ENCODE assay signal across 1 cellular context in genomic region chr3:11035757-11036505, GRCh38.
TF ChIP-seq lines count a peak whose summit lies in the region.

No MANE protein-coding gene starts in this region.

TF ChIP-seq in H1, 55 proteins besides CTCF, POLR2A, EP300 and RAD21:
- TF ChIP-seq CTBP2 (IDR thresholded peaks at IDR 0.05; ENCODE audit: borderline replicate concordance, insufficient read depth, insufficient read length, low read length) (no peak), CREB1 (IDR thresholded peaks at IDR 0.05) (no peak), SIX5 (IDR thresholded peaks at IDR 0.05; ENCODE audit: low read depth, low read length) (no peak), JUN (IDR thresholded peaks at IDR 0.05; ENCODE audit: low read depth, low read length) (no peak), SP1 (IDR thresholded peaks at IDR 0.05; ENCODE audit: low read depth, low read length) (no peak), HDAC6 (IDR thresholded peaks at IDR 0.05; ENCODE audit: low read depth, low read length) (no peak), TBP (IDR thresholded peaks at IDR 0.05; ENCODE audit: low read depth, low read length) (no peak), SIRT6 (IDR thresholded peaks at IDR 0.05; ENCODE audit: low read length) (no peak), SUZ12 (IDR thresholded peaks at IDR 0.05; ENCODE audit: low read length) (no peak), POLR2AphosphoS5 (IDR thresholded peaks at IDR 0.05; ENCODE audit: low read depth, low read length) (no peak), SAP30 (IDR thresholded peaks at IDR 0.05; ENCODE audit: insufficient read depth, insufficient replicate concordance, low read length) (no peak), MAFK (IDR thresholded peaks at IDR 0.05; ENCODE audit: low read depth, low read length) (no peak), RXRA (IDR thresholded peaks at IDR 0.05; ENCODE audit: insufficient read depth, low read depth, low read length) (no peak), BRCA1 (IDR thresholded peaks at IDR 0.05; ENCODE audit: low read depth, low read length) (no peak), KDM1A (IDR thresholded peaks at IDR 0.05; ENCODE audit: borderline replicate concordance, low read length) (no peak), SRF (IDR thresholded peaks at IDR 0.05; ENCODE audit: low read depth, low read length) (no peak)
